3 cellular contexts compared by ENCODE assay signal in genomic region chr11:78086521-78087074, GRCh38.
TF ChIP-seq lines count a peak whose summit lies in the region.
"Not testable (repeated sequence)": the region's sequence is repeated elsewhere in the genome, so short reads cannot be mapped to it uniquely, and the experiment has no call there.

No MANE protein-coding gene starts in this region.

TF ChIP-seq in SK-N-SH treated with all-trans-retinoic acid at 6 μM for 48 hours, 23 proteins besides CTCF, POLR2A, EP300 and RAD21:
- 0 out of 2 replicates have a peak, but pooled peaks have one; percentile 13 for TF ChIP-seq ZFP3 (CRISPR knock-in tag; IDR thresholded peaks at IDR 0.05)
TF ChIP-seq in SK-N-SH treated with all-trans-retinoic acid at 6 μM for 48 hours: peak in this region for 1; not testable (repeated sequence) for 22.

TF ChIP-seq in K562, 482 proteins besides CTCF, POLR2A, EP300 and RAD21:
- TF ChIP-seq CBFA2T3 (IDR thresholded peaks at IDR 0.05) (peak; percentile 25; the same call in 1 of the 2 replicates), SOX6 (IDR thresholded peaks at IDR 0.05) (peak; percentile 23; the same call in 1 of the 2 replicates), EHMT2 (IDR thresholded peaks at IDR 0.05) (peak; percentile 42; the same call in 1 of the 2 replicates), TCF3 (CRISPR knock-in tag; IDR thresholded peaks at IDR 0.05) (0 out of 2 replicates have a peak, but pooled peaks have one; percentile 16), NFE2 (IDR thresholded peaks at IDR 0.05; ENCODE audit: low read depth) (peak; percentile 7; the same call in 1 of the 2 replicates), DMBX1 (CRISPR knock-in tag; IDR thresholded peaks at IDR 0.05; ENCODE audit: borderline replicate concordance) (peak; percentile 32; the same call in 1 of the 2 replicates), CBX5 (IDR thresholded peaks at IDR 0.05; ENCODE audit: borderline replicate concordance, low read depth) (0 out of 2 replicates have a peak, but pooled peaks have one; percentile 51), CBFA2T2 (conservative IDR thresholded peaks at IDR 0.05) (0 out of 2 replicates have a peak, but pooled peaks have one; percentile 18)

TF ChIP-seq in HepG2, 621 proteins besides CTCF, POLR2A, EP300 and RAD21 (continues in another document):
- TF ChIP-seq SOX6, FOXA1 (IDR thresholded peaks at IDR 0.05): not testable (repeated sequence)
- TF ChIP-seq SOX6 (CRISPR knock-in tag; IDR thresholded peaks at IDR 0.05), result peak; percentile 100
- peak; percentile 76 for TF ChIP-seq PPARG (CRISPR knock-in tag; conservative IDR thresholded peaks at IDR 0.05)
- TF ChIP-seq ETV5 (CRISPR knock-in tag; IDR thresholded peaks at IDR 0.05; ENCODE audit: borderline replicate concordance), result peak; percentile 81
- peak; percentile 98 for TF ChIP-seq ZNF280D (CRISPR knock-in tag; IDR thresholded peaks at IDR 0.05)
- peak; percentile 44; the same call in 1 of the 2 replicates for TF ChIP-seq SP5 (CRISPR knock-in tag; IDR thresholded peaks at IDR 0.05; ENCODE audit: borderline replicate concordance, low read depth)
- peak; percentile 24; the same call in 1 of the 2 replicates for TF ChIP-seq TFDP1 (CRISPR knock-in tag; IDR thresholded peaks at IDR 0.05; ENCODE audit: borderline replicate concordance)
- peak; percentile 96 for TF ChIP-seq ZNF331 (CRISPR knock-in tag; IDR thresholded peaks at IDR 0.05)
- peak; percentile 73; the same call in 1 of the 2 replicates for TF ChIP-seq ZNF605 (CRISPR knock-in tag; IDR thresholded peaks at IDR 0.05)
- peak; percentile 91 for TF ChIP-seq RARA (CRISPR knock-in tag; IDR thresholded peaks at IDR 0.05)
- peak; percentile 92 for TF ChIP-seq FOXA3 (CRISPR knock-in tag; IDR thresholded peaks at IDR 0.05)
- TF ChIP-seq NFKBIZ (CRISPR knock-in tag; IDR thresholded peaks at IDR 0.05), result peak; percentile 68; the same call in 1 of the 2 replicates
- peak; percentile 97 for TF ChIP-seq NCOA2 (CRISPR knock-in tag; IDR thresholded peaks at IDR 0.05)
- TF ChIP-seq NR2F2 (IDR thresholded peaks at IDR 0.05; ENCODE audit: borderline replicate concordance, low read depth), result peak; percentile 98
- peak in 1 of 2 experiments; percentile 72; a peak in 1 of 4 replicates for TF ChIP-seq KLF16 (CRISPR knock-in tag; IDR thresholded peaks at IDR 0.05)
- TF ChIP-seq MED1 (CRISPR knock-in tag; IDR thresholded peaks at IDR 0.05), result peak; percentile 83
- peak; percentile 76 for TF ChIP-seq ZKSCAN8 (CRISPR knock-in tag; IDR thresholded peaks at IDR 0.05; ENCODE audit: borderline replicate concordance)
- TF ChIP-seq CCDC6 (CRISPR knock-in tag; IDR thresholded peaks at IDR 0.05), result peak; percentile 47; the same call in 1 of the 2 replicates
- peak; percentile 79 for TF ChIP-seq FOXA1 (CRISPR knock-in tag; IDR thresholded peaks at IDR 0.05)
- TF ChIP-seq REPIN1 (CRISPR knock-in tag; IDR thresholded peaks at IDR 0.05; ENCODE audit: borderline replicate concordance, low read depth), result peak; percentile 61; the same call in 1 of the 2 replicates
- 0 out of 2 replicates have a peak, but pooled peaks have one; percentile 24 for TF ChIP-seq CSRNP1 (CRISPR knock-in tag; IDR thresholded peaks at IDR 0.05)
- peak; percentile 77 for TF ChIP-seq CBX5 (CRISPR knock-in tag; IDR thresholded peaks at IDR 0.05; ENCODE audit: borderline replicate concordance)
- TF ChIP-seq ZBTB7A (CRISPR knock-in tag; IDR thresholded peaks at IDR 0.05), result peak; percentile 87
- peak; percentile 36; the same call in 1 of the 2 replicates for TF ChIP-seq TAF1 (CRISPR knock-in tag; IDR thresholded peaks at IDR 0.05)
- peak; percentile 35; the same call in 1 of the 2 replicates for TF ChIP-seq DRAP1 (CRISPR knock-in tag; IDR thresholded peaks at IDR 0.05)
- TF ChIP-seq TFAP4 (IDR thresholded peaks at IDR 0.05; ENCODE audit: borderline replicate concordance, low read depth), result peak; percentile 64; the same call in 1 of the 2 replicates
- peak; percentile 55; the same call in 1 of the 2 replicates for TF ChIP-seq BCL6 (CRISPR knock-in tag; IDR thresholded peaks at IDR 0.05)
- peak; percentile 77 for TF ChIP-seq HNF4A (CRISPR knock-in tag; IDR thresholded peaks at IDR 0.05)
- peak; percentile 96 for TF ChIP-seq PATZ1 (CRISPR knock-in tag; IDR thresholded peaks at IDR 0.05)
- peak; percentile 89 for TF ChIP-seq GATA4 (IDR thresholded peaks at IDR 0.05; ENCODE audit: borderline replicate concordance, low read depth)
- peak; percentile 98 for TF ChIP-seq GATAD2A (CRISPR knock-in tag; IDR thresholded peaks at IDR 0.05)
- peak; percentile 62; the same call in 1 of the 2 replicates for TF ChIP-seq HNF4G (IDR thresholded peaks at IDR 0.05; ENCODE audit: borderline replicate concordance, low read depth, low read length)
- TF ChIP-seq HNF4G (CRISPR knock-in tag; IDR thresholded peaks at IDR 0.05; ENCODE audit: borderline replicate concordance, low read depth), result peak; percentile 66; the same call in 1 of the 2 replicates
- peak; percentile 86 for TF ChIP-seq CBFB (CRISPR knock-in tag; IDR thresholded peaks at IDR 0.05)
- peak; percentile 82 for TF ChIP-seq HBP1 (CRISPR knock-in tag; IDR thresholded peaks at IDR 0.05; ENCODE audit: low read depth)
- peak; percentile 77 for TF ChIP-seq KDM6A (CRISPR knock-in tag; IDR thresholded peaks at IDR 0.05; ENCODE audit: low read depth)
- TF ChIP-seq HDAC1 (CRISPR knock-in tag; IDR thresholded peaks at IDR 0.05), result peak; percentile 39
- peak; percentile 76; the same call in 1 of the 2 replicates for TF ChIP-seq HMGXB3 (CRISPR knock-in tag; IDR thresholded peaks at IDR 0.05; ENCODE audit: borderline replicate concordance)
- TF ChIP-seq ZNF362 (CRISPR knock-in tag; IDR thresholded peaks at IDR 0.05; ENCODE audit: borderline replicate concordance), result peak; percentile 44; the same call in 1 of the 2 replicates
- TF ChIP-seq ZSCAN25 (CRISPR knock-in tag; IDR thresholded peaks at IDR 0.05), result 0 out of 2 replicates have a peak, but pooled peaks have one; percentile 35
- TF ChIP-seq TBX2 (CRISPR knock-in tag; IDR thresholded peaks at IDR 0.05; ENCODE audit: borderline replicate concordance), result 0 out of 2 replicates have a peak, but pooled peaks have one; percentile 54
- TF ChIP-seq NR2C2 (CRISPR knock-in tag; IDR thresholded peaks at IDR 0.05; ENCODE audit: borderline replicate concordance), result peak; percentile 54
